In the genomic region with DNA sequence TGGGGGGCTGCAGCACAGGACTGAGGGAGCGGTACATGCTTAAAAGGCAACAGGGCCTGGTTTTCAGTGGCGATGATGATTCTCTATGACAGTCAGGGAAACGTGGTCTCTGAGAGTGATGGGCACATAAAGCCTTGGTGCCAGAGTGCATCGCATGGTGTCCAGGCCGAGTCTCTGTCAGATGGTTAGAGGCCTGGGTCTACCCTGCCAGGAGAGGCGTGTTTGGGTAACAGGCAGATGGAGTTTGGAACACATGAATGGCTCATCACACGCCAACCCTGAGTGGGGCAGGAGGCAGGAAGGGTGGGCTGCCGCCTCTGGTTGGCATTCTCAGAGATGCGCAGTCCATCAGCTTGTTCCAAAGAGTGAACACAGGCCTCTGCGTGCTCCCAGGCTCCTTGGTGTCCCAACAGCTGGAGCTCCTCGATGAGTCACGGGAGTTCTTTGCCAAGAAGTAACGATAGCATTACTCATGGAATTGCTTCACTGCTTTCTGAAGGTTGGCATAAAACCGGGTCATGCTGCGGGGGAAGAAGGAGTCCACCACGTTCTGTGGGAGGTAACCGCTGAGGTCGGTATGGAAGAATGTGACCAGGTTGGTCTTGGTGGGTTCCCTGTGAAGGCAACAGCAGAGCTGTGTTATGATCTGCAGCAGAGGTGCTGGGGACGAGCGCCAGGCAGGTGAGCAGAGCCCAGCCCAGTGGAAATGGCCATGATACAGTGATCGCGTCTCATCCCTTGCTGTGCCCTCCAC, we compare ENCODE assay signal across 8 cellular contexts. TPM values are rescaled to one million over a fixed set of nuclear protein-coding genes. Genes with fewer than 3 reads are reported as not detected.
DNase-seq lines count a peak whose midpoint lies in the region; ATAC-seq and TF ChIP-seq lines count a peak whose summit lies in the region.

No MANE protein-coding gene starts in this region.

- no peak for TF ChIP-seq POLR2A in HCT116 (IDR thresholded peaks at IDR 0.05; ENCODE audit: borderline replicate concordance, extremely low read depth, insufficient read depth, insufficient read length)

- intact Hi-C loops in HCT116 (cut with micrococcal nuclease) (no loop called here), activated B cell treated with CpG ODN at 0.5 μM for 24 hours (cut with micrococcal nuclease) (loop anchor here (1.0 kb wide), 1 partner anchor 11 kb away; a partner anchor contains a TSS), left ventricle myocardium inferior (cut with micrococcal nuclease) (no loop called here)

- peak overlapping the region; percentile 94 for H3K27ac Mint-ChIP-seq in activated B cell treated with CpG ODN at 0.5 μM for 24 hours
- H3K27ac Mint-ChIP-seq in stimulated activated naive B cell treated with anti-CD40 and anti-IgM and Interleukin-4, amounts not matched to agents 10 μg/mL and 1 μg/mL and 100 μg/mL, for 72 hours, result peak overlapping the region; percentile 97
- H3K27ac Mint-ChIP-seq in progenitor cell of endocrine pancreas, result no peak overlapping the region
- H3K27ac Mint-ChIP-seq in activated CD8-positive, alpha-beta memory T cell treated with anti-CD3 and anti-CD28 coated beads, Interleukin-2, amount 10 ng/mL, durations not matched to agents 7 days and 5 days, result no peak overlapping the region

- peaks cover 88% of the 10 kb centered on the region for H3K4me1 Mint-ChIP-seq in activated B cell treated with CpG ODN at 0.5 μM for 24 hours
- peaks cover 59 to 86% of the 10 kb centered on the region in 2 donors for H3K4me1 Mint-ChIP-seq in stimulated activated naive B cell treated with anti-CD40 and anti-IgM and Interleukin-4, amounts not matched to agents 10 μg/mL and 1 μg/mL and 100 μg/mL, for 72 hours
- H3K4me1 Mint-ChIP-seq in progenitor cell of endocrine pancreas (ENCODE audit: low read depth), result no peaks in the 10 kb centered on the region
- peaks cover 20% of the 10 kb centered on the region for H3K4me1 Mint-ChIP-seq in activated CD8-positive, alpha-beta memory T cell treated with anti-CD3 and anti-CD28 coated beads, Interleukin-2, amount 10 ng/mL, durations not matched to agents 7 days and 5 days

- peak overlapping the region in 1 of 2 experiments; percentile 22; a peak in 2 of 4 replicates for H3K4me3 ChIP-seq in HCT116 (replicated peaks in 1 of 2; ENCODE audit: low read depth in 1 of 2, low read length in 2 of 2)
- H3K4me3 ChIP-seq in left ventricle myocardium inferior, result no peak overlapping the region

- peaks cover 13 to 18% of the 10 kb centered on the region in 2 experiments for H3K4me1 ChIP-seq in HCT116 (ENCODE audit: control insufficient read depth in 1 of 2, insufficient read depth in 2 of 2, low read length in 2 of 2)
- peaks cover 30% of the 10 kb centered on the region for H3K4me1 ChIP-seq in left ventricle myocardium inferior

- BruUV-seq in HCT116 (replicated peaks; lab: Mats Ljungman, UMichigan), result no TSS peak

- no peaks in the 10 kb centered on the region for H3K9me2 ChIP-seq in HCT116 (ENCODE audit: insufficient read depth)

- POLR2A ChIA-PET in HCT116 (lab: Charles Lee), result interaction anchor here (0.7 kb wide), 1 partner anchor 11 kb away, joined by 5 read pairs; a partner anchor contains a TSS
- POLR2A ChIA-PET in activated B cell treated with CpG ODN at 0.5 μM for 24 hours (lab: Charles Lee), result interaction anchor here (1.0 to 3.8 kb wide), 4 partner anchors 12 to 26 kb away, joined by 3 to 30 read pairs (median 12); no protein-coding TSS in a partner anchor

- peak; percentile 88 for ATAC-seq in HCT116
- no peak for ATAC-seq in activated B cell treated with CpG ODN at 0.5 μM for 24 hours (ENCODE audit: low read depth)
- ATAC-seq in stimulated activated naive B cell treated with anti-CD40 and anti-IgM and Interleukin-4, amounts not matched to agents 10 μg/mL and 1 μg/mL and 100 μg/mL, for 72 hours (replicated peaks), result no peak
- no peak for ATAC-seq in activated CD8-positive, alpha-beta memory T cell treated with anti-CD3 and anti-CD28 coated beads, Interleukin-2, amount 10 ng/mL, durations not matched to agents 7 days and 5 days

- no peaks in the 10 kb centered on the region for H4K20me1 ChIP-seq in HCT116 (ENCODE audit: insufficient read depth)

- peak overlapping the region; percentile 76 for H3K4me2 ChIP-seq in HCT116 (ENCODE audit: low read length)

- H3K9me3 Mint-ChIP-seq in activated B cell treated with CpG ODN at 0.5 μM for 24 hours, result no peaks in the 10 kb centered on the region
- peaks cover 0 to 3% of the 10 kb centered on the region in 2 donors for H3K9me3 Mint-ChIP-seq in stimulated activated naive B cell treated with anti-CD40 and anti-IgM and Interleukin-4, amounts not matched to agents 10 μg/mL and 1 μg/mL and 100 μg/mL, for 72 hours
- H3K9me3 Mint-ChIP-seq in progenitor cell of endocrine pancreas (ENCODE audit: low read depth), result no peaks in the 10 kb centered on the region
- no peaks in the 10 kb centered on the region for H3K9me3 Mint-ChIP-seq in activated CD8-positive, alpha-beta memory T cell treated with anti-CD3 and anti-CD28 coated beads, Interleukin-2, amount 10 ng/mL, durations not matched to agents 7 days and 5 days (ENCODE audit: low read depth)

- TF ChIP-seq CTCF in HCT116 (IDR thresholded peaks at IDR 0.05 in 2 of 3, conservative IDR thresholded peaks at IDR 0.05 in 1 of 3; ENCODE audit: borderline replicate concordance in 1 of 3, insufficient read depth in 1 of 3, low read depth in 2 of 3, low read length in 2 of 3) (no peak), activated B cell treated with CpG ODN at 0.5 μM for 24 hours (IDR thresholded peaks at IDR 0.05) (no peak), left ventricle myocardium inferior (IDR thresholded peaks at IDR 0.05; ENCODE audit: borderline replicate concordance) (no peak), progenitor cell of endocrine pancreas (IDR thresholded peaks at IDR 0.05; ENCODE audit: unreplicated experiment) (no peak)

- TF ChIP-seq RAD21 in HCT116 (IDR thresholded peaks at IDR 0.05; ENCODE audit: low read depth), result no peak

- H3K79me2 ChIP-seq in HCT116 (ENCODE audit: insufficient read depth, low read length), result no peaks in the 10 kb centered on the region

- H3K27ac ChIP-seq in HCT116 (ENCODE audit: low read depth, low read length) (peak overlapping the region; percentile 32; the same call in 1 of the 2 replicates), left ventricle myocardium inferior (replicated peaks) (peak overlapping the region; percentile 66)

- no peaks in the 10 kb centered on the region for H3K27me3 ChIP-seq in HCT116 (ENCODE audit: insufficient read depth, low read length)
- H3K27me3 ChIP-seq in left ventricle myocardium inferior (ENCODE audit: low read depth), result no peaks in the 10 kb centered on the region

- H3K36me3 ChIP-seq in HCT116 (ENCODE audit: control insufficient read depth in 1 of 2, insufficient read depth in 2 of 2, low read length in 2 of 2) (no peaks in the 10 kb centered on the region), left ventricle myocardium inferior (peaks cover 32% of the 10 kb centered on the region)

- H3K9ac ChIP-seq in HCT116 (ENCODE audit: low read length), result peak overlapping the region; percentile 35; the same call in 1 of the 2 replicates

- RAD21 ChIA-PET in HCT116 (lab: Charles Lee; ENCODE audit: low non-redundant PET in 1 of 2, low total read pairs in 2 of 2, uncharacterized antibody in 2 of 2, unreplicated experiment in 2 of 2), result no interaction called here

- CTCF ChIA-PET in HCT116 (lab: Charles Lee) (interaction anchor here (1.2 kb wide), 1 partner anchor 47 kb away, joined by 7 read pairs; no protein-coding TSS in a partner anchor), activated B cell treated with CpG ODN at 0.5 μM for 24 hours (lab: Charles Lee) (no interaction called here)
- CTCF ChIA-PET in activated CD8-positive, alpha-beta memory T cell treated with anti-CD3 and anti-CD28 coated beads, Interleukin-2, amount 10 ng/mL, durations not matched to agents 7 days and 5 days (lab: Charles Lee), result no interaction called here

- no peaks in the 10 kb centered on the region for H3K27me3 Mint-ChIP-seq in activated B cell treated with CpG ODN at 0.5 μM for 24 hours
- H3K27me3 Mint-ChIP-seq in stimulated activated naive B cell treated with anti-CD40 and anti-IgM and Interleukin-4, amounts not matched to agents 10 μg/mL and 1 μg/mL and 100 μg/mL, for 72 hours, result no peaks in the 10 kb centered on the region
- H3K27me3 Mint-ChIP-seq in progenitor cell of endocrine pancreas, result no peaks in the 10 kb centered on the region
- no peaks in the 10 kb centered on the region for H3K27me3 Mint-ChIP-seq in activated CD8-positive, alpha-beta memory T cell treated with anti-CD3 and anti-CD28 coated beads, Interleukin-2, amount 10 ng/mL, durations not matched to agents 7 days and 5 days

- H3K36me3 Mint-ChIP-seq in activated B cell treated with CpG ODN at 0.5 μM for 24 hours (ENCODE audit: low read depth) (peaks cover 78% of the 10 kb centered on the region), progenitor cell of endocrine pancreas (ENCODE audit: insufficient read depth) (no peaks in the 10 kb centered on the region)
- H3K36me3 Mint-ChIP-seq in stimulated activated naive B cell treated with anti-CD40 and anti-IgM and Interleukin-4, amounts not matched to agents 10 μg/mL and 1 μg/mL and 100 μg/mL, for 72 hours, result peaks cover 43 to 86% of the 10 kb centered on the region in 2 donors
- H3K36me3 Mint-ChIP-seq in activated CD8-positive, alpha-beta memory T cell treated with anti-CD3 and anti-CD28 coated beads, Interleukin-2, amount 10 ng/mL, durations not matched to agents 7 days and 5 days, result peaks cover 55% of the 10 kb centered on the region

- H3K4me3 Mint-ChIP-seq in activated B cell treated with CpG ODN at 0.5 μM for 24 hours, result peak overlapping the region; percentile 50
- H3K4me3 Mint-ChIP-seq in stimulated activated naive B cell treated with anti-CD40 and anti-IgM and Interleukin-4, amounts not matched to agents 10 μg/mL and 1 μg/mL and 100 μg/mL, for 72 hours, result peak overlapping the region in 1 of 2 donors; percentile 55
- H3K4me3 Mint-ChIP-seq in progenitor cell of endocrine pancreas (ENCODE audit: low read depth), result no peak overlapping the region
- H3K4me3 Mint-ChIP-seq in activated CD8-positive, alpha-beta memory T cell treated with anti-CD3 and anti-CD28 coated beads, Interleukin-2, amount 10 ng/mL, durations not matched to agents 7 days and 5 days, result no peak overlapping the region

- H3K9me3 ChIP-seq in HCT116 (ENCODE audit: control insufficient read depth in 1 of 2, insufficient read depth in 1 of 2, low read depth in 1 of 2, low read length in 2 of 2), result no peaks in the 10 kb centered on the region
- no peaks in the 10 kb centered on the region for H3K9me3 ChIP-seq in left ventricle myocardium inferior (replicated peaks)

- no peak overlapping the region for H2AFZ ChIP-seq in HCT116 (ENCODE audit: low read depth, low read length, poor library complexity, severe bottlenecking)

- DNase-seq in HCT116 (ENCODE audit: low read depth, low spot score), result peak; percentile 84
- no peak for DNase-seq in activated B cell treated with CpG ODN at 0.5 μM for 24 hours
- peak; percentile 67 for DNase-seq in left ventricle myocardium inferior
- no peak for DNase-seq in stimulated activated naive B cell treated with anti-CD40 and anti-IgM and Interleukin-4, amounts not matched to agents 10 μg/mL and 1 μg/mL and 100 μg/mL, for 72 hours
- DNase-seq in SW480 (ENCODE audit: low spot score), result no peak
- no peak for DNase-seq in progenitor cell of endocrine pancreas (ENCODE audit: low spot score, unreplicated experiment)
- DNase-seq in activated CD8-positive, alpha-beta memory T cell treated with anti-CD3 and anti-CD28 coated beads, Interleukin-2, amount 10 ng/mL, durations not matched to agents 7 days and 5 days, result no peak
- DNase-seq in stimulated activated CD4-positive, alpha-beta T cell treated with anti-CD3 and anti-CD28 coated beads, Interleukin-12 subunit alpha, Interleukin-12 subunit beta, amount 100 ng/mL, for 4 hours, result no peak

RNA-seq across cellular contexts. Expression of a gene that starts 11.0 kb away (rescaled TPM):
- total RNA-seq in HCT116 (2021; ENCODE audit: unreplicated experiment) (4.0 TPM), activated B cell treated with CpG ODN at 0.5 μM for 24 hours (10.5 and 14.3 TPM in 2 replicates), left ventricle myocardium inferior (2.5 TPM), progenitor cell of endocrine pancreas (3.0 and 4.0 TPM in 2 replicates)
- 4.3 and 5.3 TPM in 2 replicates for polyA plus RNA-seq in HCT116 (2012)
- total RNA-seq in activated CD8-positive, alpha-beta memory T cell treated with anti-CD3 and anti-CD28 coated beads, Interleukin-2, amount 10 ng/mL, durations not matched to agents 7 days and 5 days, result 1 to 10 TPM; 4.8 to 5.2 TPM

Comparison
In these comparisons a context has a peak if more than half of its experiments do, and no peak if none do; other contexts are left out.
1. DNase-seq: peak in HCT116 (single experiment) and left ventricle myocardium inferior (single experiment); none in activated B cell treated with CpG ODN at 0.5 μM for 24 hours (single experiment), stimulated activated naive B cell treated with anti-CD40 and anti-IgM and Interleukin-4, amounts not matched to agents 10 μg/mL and 1 μg/mL and 100 μg/mL, for 72 hours (single experiment), SW480 (single experiment), progenitor cell of endocrine pancreas (single experiment), activated CD8-positive, alpha-beta memory T cell treated with anti-CD3 and anti-CD28 coated beads, Interleukin-2, amount 10 ng/mL, durations not matched to agents 7 days and 5 days (single experiment) and stimulated activated CD4-positive, alpha-beta T cell treated with anti-CD3 and anti-CD28 coated beads, Interleukin-12 subunit alpha, Interleukin-12 subunit beta, amount 100 ng/mL, for 4 hours (single experiment).
2. H3K27ac Mint-ChIP-seq: peak in activated B cell treated with CpG ODN at 0.5 μM for 24 hours (single experiment) and stimulated activated naive B cell treated with anti-CD40 and anti-IgM and Interleukin-4, amounts not matched to agents 10 μg/mL and 1 μg/mL and 100 μg/mL, for 72 hours (single experiment); none in progenitor cell of endocrine pancreas (single experiment) and activated CD8-positive, alpha-beta memory T cell treated with anti-CD3 and anti-CD28 coated beads, Interleukin-2, amount 10 ng/mL, durations not matched to agents 7 days and 5 days (single experiment).